ENCODE assay signal across 14 cellular contexts in the genomic region with DNA sequence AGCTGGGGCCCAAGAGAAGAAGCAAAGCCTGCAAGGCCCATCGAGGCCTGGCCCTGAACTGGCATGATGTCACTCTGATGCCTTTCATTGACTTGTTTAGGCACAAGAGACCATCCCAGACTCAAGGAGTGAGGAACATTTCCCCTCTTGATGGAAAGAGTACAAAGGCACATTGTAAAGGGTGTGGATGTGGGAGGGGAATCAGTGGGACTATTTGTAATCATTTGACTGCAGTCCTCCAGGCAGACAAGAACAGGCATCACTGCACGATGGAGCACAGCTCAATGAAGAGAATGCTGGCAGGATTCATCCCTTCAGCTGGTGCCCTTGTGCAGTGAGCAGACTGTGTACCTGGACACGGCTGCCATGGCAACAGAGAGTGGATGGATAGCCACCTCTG.
DNase-seq lines count a peak whose midpoint lies in the region; ATAC-seq and TF ChIP-seq lines count a peak whose summit lies in the region.
"Had no signal": no experiment of that assay in that cellular context is flagged by ENCODE, and none has a peak within 500 bp of the region (broad histone marks: within the 10 kb centered on the region; RNA-seq: fewer than 3 reads in every experiment).

No MANE protein-coding gene starts in this region.

- CTCF ChIA-PET in CD8-positive, alpha-beta T cell (lab: Charles Lee) = interaction anchor here (1.1 to 1.5 kb wide), 3 partner anchors 13 to 47 kb away, joined by 3 to 6 read pairs (median 3); no protein-coding TSS in a partner anchor

- no peaks in the 10 kb centered on the region for H3K9me3 Mint-ChIP-seq in CD8-positive, alpha-beta T cell
- H3K9me3 Mint-ChIP-seq: activated CD4-positive, alpha-beta T cell treated with anti-CD3 and anti-CD28 coated beads, Interleukin-2, amount 10 ng/mL, durations not matched to agents 7 days and 5 days; stimulated activated naive CD8-positive, alpha-beta T cell treated with anti-CD3 and anti-CD28 coated beads, Interleukin-15, amount 100 ng/mL, for 72 hours had no signal

- H3K27ac ChIP-seq in CD8-positive, alpha-beta T cell (ENCODE audit: low read depth, low read length) = no peak overlapping the region
- H3K27ac ChIP-seq in esophagus muscularis mucosa (replicated peaks in 1 of 4) = peak overlapping the region; percentile 50 to 67 (median 56)
- peak overlapping the region; percentile 22 to 57 (median 48) for H3K27ac ChIP-seq in gastrocnemius medialis

- no peaks in the 10 kb centered on the region for H3K27me3 Mint-ChIP-seq in CD8-positive, alpha-beta T cell (ENCODE audit: low read depth)
- H3K27me3 Mint-ChIP-seq: activated CD4-positive, alpha-beta T cell treated with anti-CD3 and anti-CD28 coated beads, Interleukin-2, amount 10 ng/mL, durations not matched to agents 7 days and 5 days; stimulated activated naive CD8-positive, alpha-beta T cell treated with anti-CD3 and anti-CD28 coated beads, Interleukin-15, amount 100 ng/mL, for 72 hours had no signal

- no peaks in the 10 kb centered on the region for H3K27me3 ChIP-seq in CD8-positive, alpha-beta T cell (ENCODE audit: insufficient read depth, low read length)
- H3K27me3 ChIP-seq in esophagus muscularis mucosa = no peaks in the 10 kb centered on the region
- H3K27me3 ChIP-seq in gastrocnemius medialis = no peaks in the 10 kb centered on the region

- peaks cover 93% of the 10 kb centered on the region for H3K36me3 Mint-ChIP-seq in CD8-positive, alpha-beta T cell

- TF ChIP-seq POLR2A in esophagus muscularis mucosa (IDR thresholded peaks at IDR 0.05; ENCODE audit: low read depth) = no peak
- TF ChIP-seq POLR2A in gastrocnemius medialis (IDR thresholded peaks at IDR 0.05) = no peak

- in situ Hi-C loops in SK-MEL-5 (cut with HindIII; ENCODE audit: low pct_unique_long_range_greater_than_20kb, low sequenced_read_pairs) (no loop called here), gastrocnemius medialis (cut with MboI; ENCODE audit: low sequenced_read_pairs in 4 of 4) (no loop called here)

- no peak for DNase-seq in CD8-positive, alpha-beta T cell
- peak; percentile 68 for DNase-seq in SK-MEL-5 (ENCODE audit: low read depth, low spot score)
- no peak for DNase-seq in esophagus muscularis mucosa (ENCODE audit: extremely low spot score)
- no peak for DNase-seq in gastrocnemius medialis
- DNase-seq in globus pallidus (ENCODE audit: low spot score) = no peak
- DNase-seq in NCI-H2029 (lab: John Stamatoyannopoulos, UW) = no peak
- DNase-seq: activated CD4-positive, alpha-beta T cell treated with anti-CD3 and anti-CD28 coated beads, Interleukin-2, amount 10 ng/mL, durations not matched to agents 7 days and 5 days; activated gamma-delta T cell treated with Interleukin-2 at 50 U/mL for 16 hours; NCI-H1092; NCI-H446 treated with DMSO at 0.1 percent for 48 hours; stimulated activated CD4-positive, alpha-beta T cell treated with anti-CD3 and anti-CD28 coated beads, Interleukin-4, amount 100 ng/mL, for 4 hours; stimulated activated naive CD8-positive, alpha-beta T cell treated with anti-CD3 and anti-CD28 coated beads, Interleukin-15, amount 100 ng/mL, for 72 hours had no signal

- no peak for TF ChIP-seq CTCF in CD8-positive, alpha-beta T cell (IDR thresholded peaks at IDR 0.05)
- no peak for TF ChIP-seq CTCF in esophagus muscularis mucosa (IDR thresholded peaks at IDR 0.05)
- no peak for TF ChIP-seq CTCF in gastrocnemius medialis (IDR thresholded peaks at IDR 0.05 in 4 of 5, conservative IDR thresholded peaks at IDR 0.05 in 1 of 5)

- H3K9me3 ChIP-seq in CD8-positive, alpha-beta T cell (ENCODE audit: low read length) = no peaks in the 10 kb centered on the region
- H3K9me3 ChIP-seq in esophagus muscularis mucosa (no peaks in the 10 kb centered on the region), gastrocnemius medialis (no peaks in the 10 kb centered on the region)

- peaks cover 88% of the 10 kb centered on the region for H3K4me1 Mint-ChIP-seq in CD8-positive, alpha-beta T cell (ENCODE audit: low read depth)

- H3K4me3 Mint-ChIP-seq in CD8-positive, alpha-beta T cell = no peak overlapping the region
- H3K4me3 Mint-ChIP-seq: activated CD4-positive, alpha-beta T cell treated with anti-CD3 and anti-CD28 coated beads, Interleukin-2, amount 10 ng/mL, durations not matched to agents 7 days and 5 days; stimulated activated naive CD8-positive, alpha-beta T cell treated with anti-CD3 and anti-CD28 coated beads, Interleukin-15, amount 100 ng/mL, for 72 hours had no signal

- peaks cover 90% of the 10 kb centered on the region for H3K4me1 ChIP-seq in CD8-positive, alpha-beta T cell (ENCODE audit: insufficient read depth, low read length)
- H3K4me1 ChIP-seq in esophagus muscularis mucosa (peaks cover 24 to 36% (median 30%) of the 10 kb centered on the region in 4 donors), gastrocnemius medialis (peaks cover 0 to 5% of the 10 kb centered on the region in 2 donors)

- H3K36me3 ChIP-seq in CD8-positive, alpha-beta T cell (ENCODE audit: insufficient read depth, low read length) = peaks cover 64% of the 10 kb centered on the region
- H3K36me3 ChIP-seq in esophagus muscularis mucosa = peaks cover 0 to 52% (median 30%) of the 10 kb centered on the region in 4 donors
- H3K36me3 ChIP-seq in gastrocnemius medialis = no peaks in the 10 kb centered on the region

- H3K4me3 ChIP-seq in CD8-positive, alpha-beta T cell (ENCODE audit: low read depth, low read length) = no peak overlapping the region
- H3K4me3 ChIP-seq in esophagus muscularis mucosa (no peak overlapping the region), gastrocnemius medialis (no peak overlapping the region)

- POLR2A ChIA-PET in CD8-positive, alpha-beta T cell (lab: Charles Lee) = interaction anchor here (1.1 kb wide), 1 partner anchor 25 kb away, joined by 3 read pairs; no protein-coding TSS in a partner anchor

- no peak for ATAC-seq in CD8-positive, alpha-beta T cell
- ATAC-seq in gastrocnemius medialis (no peak), HG03342 (IDR thresholded peaks at IDR 0.05; ENCODE audit: unreplicated experiment) (no peak), SK-N-SH treated with all-trans-retinoic acid at 6 μM for 48 hours (no peak)
- ATAC-seq: stimulated activated naive CD8-positive, alpha-beta T cell treated with anti-CD3 and anti-CD28 coated beads, Interleukin-15, amount 100 ng/mL, for 72 hours had no signal

- peak overlapping the region; percentile 94 for H3K27ac Mint-ChIP-seq in CD8-positive, alpha-beta T cell

- TF ChIP-seq EP300 in esophagus muscularis mucosa (IDR thresholded peaks at IDR 0.05) = no peak

- WGBS in esophagus muscularis mucosa = 63% methylated on average over 2 of the region's 3 CpGs

- intact Hi-C loops in CD8-positive, alpha-beta T cell (cut with DNase I, micrococcal nuclease) = no loop called here
- intact Hi-C loops in esophagus muscularis mucosa (cut with DNase I) = no loop called here
- intact Hi-C loops in gastrocnemius medialis (cut with DNase I; ENCODE audit: low total_unique reads) = no loop called here

TF ChIP-seq in SK-N-SH treated with all-trans-retinoic acid at 6 μM for 48 hours, 23 proteins besides CTCF, POLR2A, EP300 and RAD21:
- TF ChIP-seq ZFP30 (CRISPR knock-in tag; IDR thresholded peaks at IDR 0.05) (no peak), CSDC2 (CRISPR knock-in tag; IDR thresholded peaks at IDR 0.05) (no peak)
